Comparison of ENCODE assay signal across 8 cellular contexts in the genomic region with DNA sequence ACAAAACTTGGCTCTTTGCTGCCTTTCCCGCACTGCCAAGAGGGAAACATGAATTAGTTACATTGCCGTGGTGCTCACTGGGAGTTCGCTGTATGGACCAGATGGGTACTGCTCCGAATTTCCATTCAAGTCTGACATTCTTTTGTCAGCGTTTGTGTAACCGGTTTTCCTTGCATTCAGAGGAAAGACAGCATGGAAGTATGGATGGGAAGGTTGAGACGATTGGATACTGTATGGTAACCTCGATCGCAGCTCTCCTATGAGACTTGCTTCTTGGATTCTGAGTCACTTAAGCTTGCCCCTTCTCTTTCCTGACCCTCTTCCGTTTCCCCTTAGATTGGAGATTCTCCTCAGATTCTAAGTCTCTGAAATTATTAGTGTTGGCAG. TPM values are rescaled to one million over a fixed set of nuclear protein-coding genes. Genes with fewer than 3 reads are reported as not detected.
DNase-seq lines count a peak whose midpoint lies in the region; ATAC-seq and TF ChIP-seq lines count a peak whose summit lies in the region.

No MANE protein-coding gene starts in this region.

- peaks cover 38 to 56% of the 10 kb centered on the region in 2 donors for H3K4me1 Mint-ChIP-seq in immature natural killer cell
- H3K4me1 Mint-ChIP-seq in stimulated activated naive CD8-positive, alpha-beta T cell treated with anti-CD3 and anti-CD28 coated beads, Interleukin-15, amount 100 ng/mL, for 72 hours: peaks cover 31% of the 10 kb centered on the region

- intact Hi-C loops in ascending aorta (cut with DNase I): loop anchor here (2.0 kb wide), 1 partner anchor 106 kb away; no protein-coding TSS in a partner anchor

- H3K27me3 Mint-ChIP-seq in immature natural killer cell (ENCODE audit: low read depth in 3 of 3): peaks cover 9 to 18% (median 14%) of the 10 kb centered on the region in 3 donors
- H3K27me3 Mint-ChIP-seq in stimulated activated naive CD8-positive, alpha-beta T cell treated with anti-CD3 and anti-CD28 coated beads, Interleukin-15, amount 100 ng/mL, for 72 hours: no peaks in the 10 kb centered on the region

- peak overlapping the region; percentile 82 for H3K4me2 ChIP-seq in Karpas-422 (ENCODE audit: low read depth, low read length, poor library complexity, severe bottlenecking)

- H3K27ac ChIP-seq in Karpas-422 (ENCODE audit: low read length) (peak overlapping the region; percentile 81), ascending aorta (peak overlapping the region; percentile 88 to 94)

- peaks cover 21% of the 10 kb centered on the region for H3K4me1 ChIP-seq in Karpas-422 (ENCODE audit: low read length)
- H3K4me1 ChIP-seq in ascending aorta: peaks cover 0 to 10% of the 10 kb centered on the region in 2 donors

- H3K4me3 ChIP-seq in Karpas-422 (ENCODE audit: low read length) (peak overlapping the region; percentile 98), ascending aorta (peak overlapping the region; percentile 86 to 91)

- H4K20me1 ChIP-seq in Karpas-422 (ENCODE audit: insufficient read depth, low read depth, low read length): no peaks in the 10 kb centered on the region; the same call in 1 of the 2 replicates

- no peak for TF ChIP-seq CTCF in ascending aorta (IDR thresholded peaks at IDR 0.05)

- no peaks in the 10 kb centered on the region for H3K27me3 ChIP-seq in Karpas-422 (ENCODE audit: low read length)
- H3K27me3 ChIP-seq in ascending aorta: no peaks in the 10 kb centered on the region

- peak overlapping the region; percentile 87 to 98 (median 98) for H3K4me3 Mint-ChIP-seq in immature natural killer cell
- H3K4me3 Mint-ChIP-seq in stimulated activated naive CD8-positive, alpha-beta T cell treated with anti-CD3 and anti-CD28 coated beads, Interleukin-15, amount 100 ng/mL, for 72 hours: peak overlapping the region; percentile 86 to 99

- peak; percentile 36 for DNase-seq in DMS53 treated with DMSO at 0.1 percent for 48 hours (lab: John Stamatoyannopoulos, UW; ENCODE audit: unreplicated experiment)
- peak; percentile 58 for DNase-seq in Karpas-422
- DNase-seq in ascending aorta (ENCODE audit: low spot score in 2 of 2): no peak
- DNase-seq in immature natural killer cell: no peak
- DNase-seq in stimulated activated naive CD8-positive, alpha-beta T cell treated with anti-CD3 and anti-CD28 coated beads, Interleukin-15, amount 100 ng/mL, for 72 hours: peak in 1 of 2 donors; percentile 12
- DNase-seq in stimulated activated naive CD4-positive, alpha-beta T cell treated with Interleukin-2 at 50 U/mL for 16 hours (lab: John Stamatoyannopoulos, UW): no peak
- no peak for DNase-seq in NOMO-1 treated with dmso at 0.1 percent for 144 hours (lab: John Stamatoyannopoulos, UW; ENCODE audit: unreplicated experiment)

- H3K9me3 Mint-ChIP-seq in immature natural killer cell: no peaks in the 10 kb centered on the region
- peaks cover 0 to 10% of the 10 kb centered on the region in 2 donors for H3K9me3 Mint-ChIP-seq in stimulated activated naive CD8-positive, alpha-beta T cell treated with anti-CD3 and anti-CD28 coated beads, Interleukin-15, amount 100 ng/mL, for 72 hours

- peak overlapping the region; percentile 96 for H3K9ac ChIP-seq in Karpas-422 (ENCODE audit: low read length)

- no peaks in the 10 kb centered on the region for H3K9me2 ChIP-seq in Karpas-422 (replicated peaks; ENCODE audit: insufficient read depth, low read length)

- peaks cover 0 to 4% (median 0%) of the 10 kb centered on the region in 3 donors for H3K36me3 Mint-ChIP-seq in immature natural killer cell

- peak overlapping the region; percentile 87 for H2AFZ ChIP-seq in Karpas-422 (ENCODE audit: low read length)

- ATAC-seq in GM21529 (IDR thresholded peaks at IDR 0.05; ENCODE audit: unreplicated experiment): peak; percentile 5
- ATAC-seq in stimulated activated naive CD8-positive, alpha-beta T cell treated with anti-CD3 and anti-CD28 coated beads, Interleukin-15, amount 100 ng/mL, for 72 hours: peak; percentile 31

- H3K79me2 ChIP-seq in Karpas-422 (ENCODE audit: low read length): peaks cover 49% of the 10 kb centered on the region

- H3K36me3 ChIP-seq in Karpas-422 (ENCODE audit: insufficient read depth, low read length) (0 out of 2 replicates have a peak, but pooled peaks cover 4% of the 10 kb centered on the region), ascending aorta (no peaks in the 10 kb centered on the region)

- H3K27ac Mint-ChIP-seq in immature natural killer cell: peak overlapping the region; percentile 95 to 100 (median 98)
- peak overlapping the region; percentile 99 for H3K27ac Mint-ChIP-seq in stimulated activated naive CD8-positive, alpha-beta T cell treated with anti-CD3 and anti-CD28 coated beads, Interleukin-15, amount 100 ng/mL, for 72 hours

- H3K9me3 ChIP-seq in Karpas-422 (ENCODE audit: low read length) (no peaks in the 10 kb centered on the region), ascending aorta (no peaks in the 10 kb centered on the region)

RNA-seq across cellular contexts. Expression of a gene that starts 0.6 kb away (rescaled TPM):
- 15.8 and 36.2 TPM in 2 replicates for total RNA-seq in Karpas-422 (2014; rRNA removed; shearing (Covaris generic); ENCODE audit: low replicate concordance)
- total RNA-seq in ascending aorta: 11.0 TPM
- polyA plus RNA-seq in immature natural killer cell: 10 to 100 TPM; 56.5 to 90.5 (median 68.7) TPM

RNA-seq across cellular contexts. Expression of a gene that starts 53.1 kb away (rescaled TPM):
- total RNA-seq in Karpas-422 (2014; rRNA removed; shearing (Covaris generic); ENCODE audit: low replicate concordance): 68.7 and 113 TPM in 2 replicates
- total RNA-seq in ascending aorta: 47.8 TPM
- 10 to 100 TPM in 1 of 3 donors, 1 to 10 TPM in 2; 4.3 to 11.1 (median 5.9) TPM for polyA plus RNA-seq in immature natural killer cell

Comparison
In these comparisons a context has a peak if more than half of its experiments do, and no peak if none do; other contexts are left out.
1. DNase-seq: peak in DMS53 treated with DMSO at 0.1 percent for 48 hours (single experiment) and Karpas-422 (single experiment); none in ascending aorta (0 of 2), immature natural killer cell (0 of 3), stimulated activated naive CD4-positive, alpha-beta T cell treated with Interleukin-2 at 50 U/mL for 16 hours (single experiment) and NOMO-1 treated with dmso at 0.1 percent for 144 hours (single experiment).